10 cellular contexts compared by ENCODE assay signal in genomic region chr12:121767525-121768016, GRCh38. TPM values are rescaled to one million over a fixed set of nuclear protein-coding genes. Genes with fewer than 3 reads are reported as not detected.
A peak's percentile ranks its signal among the peaks of the same experiment; 100 is the strongest.
DNase-seq lines count a peak whose midpoint lies in the region; ATAC-seq lines count a peak whose summit lies in the region.
"Had no signal": no experiment of that assay in that cellular context is flagged by ENCODE, and none has a peak within 500 bp of the region (broad histone marks: within the 10 kb centered on the region; RNA-seq: fewer than 3 reads in every experiment).

No MANE protein-coding gene starts in this region.

- DNase-seq in G401 (ENCODE audit: low spot score) = peak; percentile 90
- peak; percentile 77 for DNase-seq in left ventricle myocardium superior
- DNase-seq in MV-4-11 (lab: John Stamatoyannopoulos, UW) = no peak
- no peak for DNase-seq in ureter (ENCODE audit: low spot score)
- no peak for DNase-seq in left colon
- DNase-seq in T-helper 17 cell = no peak

- no peak overlapping the region for H3K9ac ChIP-seq in skeletal muscle satellite cell (ENCODE audit: low read depth, low read length)

- peaks cover 11% of the 10 kb centered on the region for H3K36me3 ChIP-seq in skeletal muscle satellite cell (ENCODE audit: insufficient read depth, low read length)
- H3K36me3 ChIP-seq: neutrophil had no signal

- peaks cover 30% of the 10 kb centered on the region for H3K4me1 ChIP-seq in skeletal muscle satellite cell (ENCODE audit: control insufficient read depth, insufficient read depth, low read length)

- ATAC-seq in left ventricle myocardium superior (peak; percentile 83), left colon (no peak), T-helper 17 cell (no peak)

- H3K36me3 Mint-ChIP-seq in T-helper 17 cell (ENCODE audit: low read depth) = no peaks in the 10 kb centered on the region

- intact Hi-C loops in left ventricle myocardium superior (cut with micrococcal nuclease) = no loop called here
- intact Hi-C loops in left colon (cut with DNase I, micrococcal nuclease) = no loop called here

- no peaks in the 10 kb centered on the region for H3K27me3 ChIP-seq in skeletal muscle satellite cell (ENCODE audit: control insufficient read depth, insufficient read depth, low read length)
- H3K27me3 ChIP-seq: neutrophil had no signal

- H3K27ac Mint-ChIP-seq in T-helper 17 cell = no peak overlapping the region
- H3K27ac Mint-ChIP-seq: stimulated activated naive CD8-positive, alpha-beta T cell treated with anti-CD3 and anti-CD28 coated beads, Interleukin-15, Interleukin-2, amounts not matched to agents 100 ng/mL and 50 ng/mL, for 24 hours had no signal

- H3K4me2 ChIP-seq in skeletal muscle satellite cell (ENCODE audit: low read length) = peak overlapping the region; percentile 54

- in situ Hi-C loops in G401 (cut with HindIII; ENCODE audit: low sequenced_read_pairs) = no loop called here

- H3K4me3 ChIP-seq in skeletal muscle satellite cell (ENCODE audit: low read length) = no peak overlapping the region

- H3K4me1 Mint-ChIP-seq in T-helper 17 cell = peaks cover 3% of the 10 kb centered on the region

- H3K27ac ChIP-seq in angular gyrus (ENCODE audit: low read depth, low read length) = peak overlapping the region; percentile 34
- H3K27ac ChIP-seq: neutrophil had no signal

- H3K9me3 ChIP-seq in skeletal muscle satellite cell (replicated peaks; ENCODE audit: low read length) (no peaks in the 10 kb centered on the region), T-helper 17 cell (ENCODE audit: control insufficient read depth, low read length, poor library complexity, severe bottlenecking) (no peaks in the 10 kb centered on the region)
- H3K9me3 ChIP-seq: neutrophil had no signal

- H3K27me3 Mint-ChIP-seq in T-helper 17 cell = no peaks in the 10 kb centered on the region
- H3K27me3 Mint-ChIP-seq: stimulated activated naive CD8-positive, alpha-beta T cell treated with anti-CD3 and anti-CD28 coated beads, Interleukin-15, Interleukin-2, amounts not matched to agents 100 ng/mL and 50 ng/mL, for 24 hours had no signal

- H3K4me3 Mint-ChIP-seq in T-helper 17 cell = no peak overlapping the region
- H3K4me3 Mint-ChIP-seq: stimulated activated naive CD8-positive, alpha-beta T cell treated with anti-CD3 and anti-CD28 coated beads, Interleukin-15, Interleukin-2, amounts not matched to agents 100 ng/mL and 50 ng/mL, for 24 hours had no signal

RNA-seq across cellular contexts. Expression of gene RHOF, which starts 25.9 kb away (rescaled TPM):
- total RNA-seq in G401 (2014; rRNA removed; shearing (Covaris generic)) = 35.3 and 46.6 TPM in 2 replicates
- total RNA-seq in left ventricle myocardium superior = 48.3 TPM
- 5.6 and 7.2 TPM in 2 replicates for total RNA-seq in skeletal muscle satellite cell (2012; rRNA removed)
- 20.5 TPM for total RNA-seq in ureter
- total RNA-seq in left colon = 100 to 1,000 TPM in 1 of 2 donors, 10 to 100 TPM in 1; 60.3 to 148 TPM
- 100 to 1,000 TPM; 121 to 122 TPM for total RNA-seq in T-helper 17 cell

RNA-seq across cellular contexts. Expression of gene SETD1B, which starts 36.2 kb away (rescaled TPM):
- total RNA-seq in G401 (2014; rRNA removed; shearing (Covaris generic)) = 0.62 and 2.8 TPM in 2 replicates
- total RNA-seq in left ventricle myocardium superior = 9.0 TPM
- total RNA-seq in skeletal muscle satellite cell (2012; rRNA removed) = 3.7 and 3.8 TPM in 2 replicates
- total RNA-seq in ureter = 39.8 TPM
- total RNA-seq in left colon = 10 to 100 TPM; 24.6 to 27.5 TPM
- 10 to 100 TPM; 54.5 to 64.1 TPM for total RNA-seq in T-helper 17 cell

RNA-seq across cellular contexts. Expression of gene TMEM120B, which starts 55.0 kb away (rescaled TPM):
- 22.6 and 27.9 TPM in 2 replicates for total RNA-seq in G401 (2014; rRNA removed; shearing (Covaris generic))
- total RNA-seq in left ventricle myocardium superior = 9.9 TPM
- 7.9 and 8.5 TPM in 2 replicates for total RNA-seq in skeletal muscle satellite cell (2012; rRNA removed)
- total RNA-seq in ureter = 16.7 TPM
- 1 to 10 TPM; 4.7 to 5.8 TPM for total RNA-seq in left colon
- 1 to 10 TPM; 6.9 to 7.0 TPM for total RNA-seq in T-helper 17 cell

Comparison
In these comparisons a context has a peak if more than half of its experiments do, and no peak if none do; other contexts are left out.
1. DNase-seq: peak in G401 (single experiment) and left ventricle myocardium superior (single experiment); none in MV-4-11 (single experiment), ureter (single experiment), left colon (0 of 2) and T-helper 17 cell (0 of 3).